In genomic region chr14:99976681-99977080, GRCh38 we compare ENCODE assay signal across 18 cellular contexts.
DNase-seq lines count a peak whose midpoint lies in the region; ATAC-seq and TF ChIP-seq lines count a peak whose summit lies in the region.
"Had no signal": no experiment of that assay in that cellular context is flagged by ENCODE, and none has a peak within 500 bp of the region (broad histone marks: within the 10 kb centered on the region; RNA-seq: fewer than 3 reads in every experiment).

No MANE protein-coding gene starts in this region.

- H3K27ac Mint-ChIP-seq in endothelial cell (ENCODE audit: unreplicated experiment) (peak overlapping the region; percentile 9), type B pancreatic cell (no peak overlapping the region)
- H3K27ac Mint-ChIP-seq: B cell; CD4-positive, CD25-positive, alpha-beta regulatory T cell; CD8-positive, alpha-beta T cell had no signal

- CTCF ChIA-PET in mammary epithelial cell (lab: Charles Lee; ENCODE audit: low non-redundant PET) = interaction anchor here (0.8 kb wide), 1 partner anchor 48 kb away, joined by 3 read pairs; no protein-coding TSS in a partner anchor

- TF ChIP-seq CTCF in mammary epithelial cell (conservative IDR thresholded peaks at IDR 0.05 in 1 of 2, IDR thresholded peaks at IDR 0.05 in 1 of 2; ENCODE audit: extremely low read depth in 1 of 2, insufficient read depth in 1 of 2, low read depth in 1 of 2, low read length in 2 of 2) (no peak), breast epithelium (IDR thresholded peaks at IDR 0.05) (no peak), endothelial cell (IDR thresholded peaks at IDR 0.05; ENCODE audit: unreplicated experiment) (no peak), type B pancreatic cell (conservative IDR thresholded peaks at IDR 0.05) (no peak), prostate gland (IDR thresholded peaks at IDR 0.05) (no peak)

- TF ChIP-seq POLR2A in breast epithelium (IDR thresholded peaks at IDR 0.05) (no peak), prostate gland (IDR thresholded peaks at IDR 0.05) (no peak)

- no peaks in the 10 kb centered on the region for H3K36me3 ChIP-seq in mammary epithelial cell (ENCODE audit: insufficient read depth, low read length)
- no peaks in the 10 kb centered on the region for H3K36me3 ChIP-seq in breast epithelium
- no peaks in the 10 kb centered on the region for H3K36me3 ChIP-seq in prostate gland
- H3K36me3 ChIP-seq: HAP-1 had no signal

- H3K79me2 ChIP-seq in mammary epithelial cell (ENCODE audit: insufficient read depth, low read length) = peaks cover 60% of the 10 kb centered on the region

- no TSS peak for BruUV-seq in mammary epithelial cell (replicated peaks; lab: Mats Ljungman, UMichigan)

- in situ Hi-C loops in mammary epithelial cell (cut with MboI; ENCODE audit: low sequenced_read_pairs in 2 of 2) = no loop called here

- dilution Hi-C loops in mammary epithelial cell (cut with HindIII; ENCODE audit: low sequenced_read_pairs) = no loop called here

- no peak overlapping the region for H3K9ac ChIP-seq in mammary epithelial cell (ENCODE audit: insufficient read depth, low read length)
- H3K9ac ChIP-seq: BLaER1 had no signal

- intact Hi-C loops in mammary epithelial cell (cut with micrococcal nuclease) (no loop called here), breast epithelium (cut with DNase I; ENCODE audit: low total_unique reads) (no loop called here), prostate gland (cut with DNase I) (no loop called here)

- 5% methylated on average over 3 of the region's 3 CpGs for WGBS in mammary epithelial cell (ENCODE audit: low coverage, missing lambda C conversion rate)
- 80% methylated on average over 3 of the region's 3 CpGs for WGBS in prostate gland

- no peak overlapping the region for H3K4me2 ChIP-seq in mammary epithelial cell (ENCODE audit: insufficient read depth, low read depth, low read length)
- H3K4me2 ChIP-seq: BLaER1 had no signal

- H4K20me1 ChIP-seq in mammary epithelial cell (ENCODE audit: insufficient read depth, low read length) = no peaks in the 10 kb centered on the region

- no peaks in the 10 kb centered on the region for H3K9me3 Mint-ChIP-seq in endothelial cell (ENCODE audit: unreplicated experiment)
- H3K9me3 Mint-ChIP-seq in type B pancreatic cell = no peaks in the 10 kb centered on the region
- H3K9me3 Mint-ChIP-seq: CD8-positive, alpha-beta T cell had no signal

- no peak for ATAC-seq in GM21825 (IDR thresholded peaks at IDR 0.05; ENCODE audit: unreplicated experiment)
- ATAC-seq: CD8-positive, alpha-beta T cell had no signal

- H3K27ac ChIP-seq in mammary epithelial cell (ENCODE audit: insufficient read depth, low read depth, low read length) (no peak overlapping the region), breast epithelium (peak overlapping the region in 1 of 2 donors; percentile 4), prostate gland (no peak overlapping the region)
- H3K27ac ChIP-seq: 22Rv1, BLaER1, C4-2B had no signal

- H3K4me1 Mint-ChIP-seq in endothelial cell (ENCODE audit: unreplicated experiment) = peaks cover 7% of the 10 kb centered on the region
- H3K4me1 Mint-ChIP-seq in type B pancreatic cell (ENCODE audit: unreplicated experiment) = peaks cover 18% of the 10 kb centered on the region

- H3K27me3 ChIP-seq in mammary epithelial cell (ENCODE audit: insufficient read depth, low read length) (no peaks in the 10 kb centered on the region), breast epithelium (no peaks in the 10 kb centered on the region), prostate gland (replicated peaks; ENCODE audit: insufficient read depth) (no peaks in the 10 kb centered on the region)
- H3K27me3 ChIP-seq: BLaER1 had no signal

- H3K9me3 ChIP-seq in mammary epithelial cell (replicated peaks; ENCODE audit: insufficient read depth, low read length) (no peaks in the 10 kb centered on the region), breast epithelium (peaks cover 10 to 13% of the 10 kb centered on the region in 2 donors), prostate gland (no peaks in the 10 kb centered on the region)

- DNase-seq in mammary epithelial cell (no peak), breast epithelium (ENCODE audit: low spot score in 2 of 2) (no peak), endothelial cell (ENCODE audit: low spot score) (no peak), type B pancreatic cell (ENCODE audit: extremely low spot score, unreplicated experiment) (no peak), prostate gland (ENCODE audit: low spot score) (no peak)
- DNase-seq: Caco-2; CD4-positive, CD25-positive, alpha-beta regulatory T cell; CD8-positive, alpha-beta T cell; DMS 273 treated with DMSO at 0.1 percent for 48 hours; DMS79; GF-D8; GOT3 had no signal

- peaks cover 5% of the 10 kb centered on the region for H3K4me1 ChIP-seq in mammary epithelial cell (ENCODE audit: insufficient read depth, low read length)
- no peaks in the 10 kb centered on the region for H3K4me1 ChIP-seq in breast epithelium
- H3K4me1 ChIP-seq in prostate gland (replicated peaks) = no peaks in the 10 kb centered on the region
- H3K4me1 ChIP-seq: Caco-2, HAP-1 had no signal

- no peak overlapping the region for H3K4me3 Mint-ChIP-seq in endothelial cell (ENCODE audit: unreplicated experiment)
- peak overlapping the region; percentile 14 for H3K4me3 Mint-ChIP-seq in type B pancreatic cell
- H3K4me3 Mint-ChIP-seq: B cell; CD4-positive, CD25-positive, alpha-beta regulatory T cell; CD8-positive, alpha-beta T cell had no signal

- H3K4me3 ChIP-seq in mammary epithelial cell (replicated peaks in 1 of 3; ENCODE audit: insufficient read depth in 1 of 3, low read depth in 2 of 3, low read length in 3 of 3) = no peak overlapping the region
- H3K4me3 ChIP-seq in breast epithelium = no peak overlapping the region
- H3K4me3 ChIP-seq in prostate gland = no peak overlapping the region
- H3K4me3 ChIP-seq: BLaER1, HAP-1 had no signal

- H2AFZ ChIP-seq in mammary epithelial cell (ENCODE audit: low read depth, low read length) = peak overlapping the region; percentile 13

- peaks cover 5% of the 10 kb centered on the region for H3K27me3 Mint-ChIP-seq in endothelial cell (ENCODE audit: unreplicated experiment)
- no peaks in the 10 kb centered on the region for H3K27me3 Mint-ChIP-seq in type B pancreatic cell

- H3K36me3 Mint-ChIP-seq in endothelial cell (ENCODE audit: low read depth, unreplicated experiment) = peaks cover 4% of the 10 kb centered on the region
- H3K36me3 Mint-ChIP-seq in type B pancreatic cell = peaks cover 16% of the 10 kb centered on the region
- H3K36me3 Mint-ChIP-seq: CD4-positive, CD25-positive, alpha-beta regulatory T cell had no signal
